ENCODE assay signal across 22 cellular contexts in genomic region chr3:156407617-156408225, GRCh38.
DNase-seq lines count a peak whose midpoint lies in the region; ATAC-seq, FAIRE-seq and TF ChIP-seq lines count a peak whose summit lies in the region.
"Had no signal": no experiment of that assay in that cellular context is flagged by ENCODE, and none has a peak within 500 bp of the region (broad histone marks: within the 10 kb centered on the region; RNA-seq: fewer than 3 reads in every experiment).

No MANE protein-coding gene starts in this region.

- no peaks in the 10 kb centered on the region for H3F3A ChIP-seq in neural cell (ENCODE audit: insufficient read depth, low read length, poor library complexity, severe bottlenecking)

- in situ Hi-C loops in K562 (cut with MboI) = no loop called here
- in situ Hi-C loops in mammary epithelial cell (cut with MboI; ENCODE audit: low sequenced_read_pairs in 2 of 2) = no loop called here

- H3K9me2 ChIP-seq in neural cell (ENCODE audit: insufficient read depth, low read length) = no peaks in the 10 kb centered on the region

- POLR2A ChIA-PET in K562 (lab: Yijun Ruan, JAX) = interaction anchor here (1.7 kb wide), 1 partner anchor 9 kb away, joined by 6 read pairs; no protein-coding TSS in a partner anchor

- H4K20me1 ChIP-seq in K562 (replicated peaks; ENCODE audit: control insufficient read depth, insufficient read depth, low read length) (no peaks in the 10 kb centered on the region), neural cell (ENCODE audit: insufficient read depth) (no peaks in the 10 kb centered on the region), mammary epithelial cell (ENCODE audit: insufficient read depth, low read length) (no peaks in the 10 kb centered on the region)
- H4K20me1 ChIP-seq: BLaER1 had no signal

- FAIRE-seq in K562 (lab: Jason Lieb, UNC) = no peak
- FAIRE-seq: A204.1, G401.6, GM12892, H1 had no signal

- H3K4me1 ChIP-seq in K562 (replicated peaks in 1 of 2; ENCODE audit: control insufficient read depth in 2 of 2, insufficient read depth in 2 of 2, low read length in 2 of 2) (no peaks in the 10 kb centered on the region), mammary epithelial cell (ENCODE audit: insufficient read depth, low read length) (no peaks in the 10 kb centered on the region), right atrium auricular region (no peaks in the 10 kb centered on the region), heart right ventricle (peaks cover 0 to 4% (median 0%) of the 10 kb centered on the region in 9 donors)
- H3K4me1 ChIP-seq: BLaER1, Caco-2 had no signal

- CTCF ChIA-PET in K562 (lab: Yijun Ruan, JAX; ENCODE audit: low intra/inter-chr PET ratio) = no interaction called here
- CTCF ChIA-PET in mammary epithelial cell (lab: Charles Lee; ENCODE audit: low non-redundant PET) = no interaction called here

- H3K79me2 ChIP-seq in K562 (ENCODE audit: control insufficient read depth, insufficient read depth, low read length) (no peaks in the 10 kb centered on the region), neural cell (replicated peaks; ENCODE audit: insufficient read depth, low read length) (no peaks in the 10 kb centered on the region), mammary epithelial cell (ENCODE audit: insufficient read depth, low read length) (no peaks in the 10 kb centered on the region)

- ATAC-seq in K562 (no peak), heart right ventricle (no peak)
- ATAC-seq: CD8-positive, alpha-beta T cell had no signal

- H3K9me3 ChIP-seq in K562 (replicated peaks; ENCODE audit: control insufficient read depth, insufficient read depth, low read depth, low read length) = no peaks in the 10 kb centered on the region
- H3K9me3 ChIP-seq in neural cell (ENCODE audit: low read length) = no peaks in the 10 kb centered on the region
- H3K9me3 ChIP-seq in mammary epithelial cell (replicated peaks; ENCODE audit: insufficient read depth, low read length) = no peaks in the 10 kb centered on the region
- no peaks in the 10 kb centered on the region for H3K9me3 ChIP-seq in right atrium auricular region
- no peaks in the 10 kb centered on the region for H3K9me3 ChIP-seq in heart right ventricle
- H3K9me3 ChIP-seq: BLaER1, Caco-2 had no signal

- no peak overlapping the region for H3K9ac ChIP-seq in K562 (ENCODE audit: insufficient read depth in 1 of 2, low read depth in 2 of 2, low read length in 2 of 2)
- no peak overlapping the region for H3K9ac ChIP-seq in neural cell (ENCODE audit: low read length)
- H3K9ac ChIP-seq in mammary epithelial cell (ENCODE audit: insufficient read depth, low read length) = no peak overlapping the region
- H3K9ac ChIP-seq: BLaER1, GM23248 had no signal

- H2AFZ ChIP-seq in K562 (ENCODE audit: low read depth, low read length) = no peak overlapping the region
- H2AFZ ChIP-seq in neural cell (ENCODE audit: low read depth, low read length) = no peak overlapping the region
- H2AFZ ChIP-seq in mammary epithelial cell (ENCODE audit: low read depth, low read length) = no peak overlapping the region
- H2AFZ ChIP-seq: GM23248 had no signal

- DNase-seq in SK-N-DZ (ENCODE audit: low spot score) (peak; percentile 38), K562 (ENCODE audit: extremely low read depth in 1 of 4, low spot score in 3 of 4) (no peak), head of caudate nucleus (peak; percentile 45 to 95 (median 79)), mammary epithelial cell (no peak), right atrium auricular region (ENCODE audit: low spot score) (no peak), SIG-M5 treated with dmso at 0.1 percent for 504 hours (lab: John Stamatoyannopoulos, UW; ENCODE audit: unreplicated experiment) (no peak), heart right ventricle (no peak)
- DNase-seq: Caco-2; CD4-positive, CD25-positive, alpha-beta regulatory T cell; CD8-positive, alpha-beta T cell; DMS153; DND-41; GM23248; H7; HCEC 1CT had no signal

- no peak for TF ChIP-seq RAD21 in K562 (CRISPR knock-in tag; conservative IDR thresholded peaks at IDR 0.05 in 1 of 2, IDR thresholded peaks at IDR 0.05 in 1 of 2)
- TF ChIP-seq RAD21 in neural cell (conservative IDR thresholded peaks at IDR 0.05) = no peak

- BruUV-seq in K562 (replicated peaks; lab: Mats Ljungman, UMichigan) (no TSS peak), mammary epithelial cell (replicated peaks; lab: Mats Ljungman, UMichigan) (no TSS peak)

- H3K27ac ChIP-seq in K562 (ENCODE audit: extremely low read depth, low read depth, low read length) (no peak overlapping the region), neural cell (ENCODE audit: low read length) (peak overlapping the region; percentile 28), mammary epithelial cell (ENCODE audit: insufficient read depth, low read depth, low read length) (no peak overlapping the region), right atrium auricular region (no peak overlapping the region), heart right ventricle (no peak overlapping the region)
- H3K27ac ChIP-seq: BLaER1, C4-2B, GM23248 had no signal

- peaks cover 4% of the 10 kb centered on the region in 2 experiments for H3K27me3 ChIP-seq in K562 (ENCODE audit: control insufficient read depth in 2 of 2, insufficient read depth in 2 of 2, low read length in 2 of 2)
- H3K27me3 ChIP-seq in neural cell (ENCODE audit: insufficient read depth, low read depth, low read length) = no peaks in the 10 kb centered on the region
- H3K27me3 ChIP-seq in mammary epithelial cell (ENCODE audit: insufficient read depth, low read length) = no peaks in the 10 kb centered on the region
- no peaks in the 10 kb centered on the region for H3K27me3 ChIP-seq in right atrium auricular region
- no peaks in the 10 kb centered on the region for H3K27me3 ChIP-seq in heart right ventricle
- H3K27me3 ChIP-seq: BLaER1 had no signal

- H3K36me3 ChIP-seq in K562 (ENCODE audit: control insufficient read depth, insufficient read depth, low read length) (no peaks in the 10 kb centered on the region), neural cell (ENCODE audit: insufficient read depth, low read length) (no peaks in the 10 kb centered on the region), mammary epithelial cell (ENCODE audit: insufficient read depth, low read length) (no peaks in the 10 kb centered on the region), right atrium auricular region (no peaks in the 10 kb centered on the region), heart right ventricle (no peaks in the 10 kb centered on the region)
- H3K36me3 ChIP-seq: BLaER1 had no signal

- TF ChIP-seq CTCF in K562 (IDR thresholded peaks at IDR 0.05 in 2 of 3, conservative IDR thresholded peaks at IDR 0.05 in 1 of 3; ENCODE audit: insufficient read depth in 2 of 3, low read depth in 1 of 3, low read length in 3 of 3) (no peak), neural cell (IDR thresholded peaks at IDR 0.05; ENCODE audit: poor library complexity, severe bottlenecking) (no peak), mammary epithelial cell (conservative IDR thresholded peaks at IDR 0.05 in 1 of 2, IDR thresholded peaks at IDR 0.05 in 1 of 2; ENCODE audit: extremely low read depth in 1 of 2, insufficient read depth in 1 of 2, low read depth in 1 of 2, low read length in 2 of 2) (no peak), right atrium auricular region (IDR thresholded peaks at IDR 0.05) (no peak), heart right ventricle (IDR thresholded peaks at IDR 0.05) (no peak)

- H3K9me1 ChIP-seq in K562 (ENCODE audit: control insufficient read depth, insufficient read depth, low read length) = no peaks in the 10 kb centered on the region

- H3K4me2 ChIP-seq in K562 (ENCODE audit: insufficient read depth, low read length) (no peak overlapping the region), neural cell (ENCODE audit: low read length) (no peak overlapping the region), mammary epithelial cell (ENCODE audit: insufficient read depth, low read depth, low read length) (no peak overlapping the region)
- H3K4me2 ChIP-seq: BLaER1 had no signal

- H3K4me3 ChIP-seq in K562 = no peak overlapping the region
- H3K4me3 ChIP-seq in neural cell (ENCODE audit: low read length) = peak overlapping the region; percentile 3
- no peak overlapping the region for H3K4me3 ChIP-seq in mammary epithelial cell (replicated peaks in 1 of 3; ENCODE audit: insufficient read depth in 1 of 3, low read depth in 2 of 3, low read length in 3 of 3)
- no peak overlapping the region for H3K4me3 ChIP-seq in right atrium auricular region
- no peak overlapping the region for H3K4me3 ChIP-seq in heart right ventricle
- H3K4me3 ChIP-seq: BLaER1, GM23248 had no signal

- intact Hi-C loops in K562 (cut with micrococcal nuclease) = no loop called here
- intact Hi-C loops in head of caudate nucleus (cut with DNase I) = no loop called here
- intact Hi-C loops in mammary epithelial cell (cut with micrococcal nuclease) = no loop called here
- intact Hi-C loops in heart right ventricle (cut with DNase I) = no loop called here

- TF ChIP-seq EP300 in K562 (IDR thresholded peaks at IDR 0.05; ENCODE audit: low read length) (no peak), neural cell (conservative IDR thresholded peaks at IDR 0.05; ENCODE audit: poor library complexity, severe bottlenecking) (no peak)

- dilution Hi-C loops in mammary epithelial cell (cut with HindIII; ENCODE audit: low sequenced_read_pairs) = no loop called here

- WGBS in K562 (ENCODE audit: insufficient coverage, low coverage, missing lambda C conversion rate) = 0% methylated on average over 10 of the region's 11 CpGs
- 82% methylated on average over 3 of the region's 11 CpGs for WGBS in mammary epithelial cell (ENCODE audit: low coverage, missing lambda C conversion rate)
- 85 to 88% methylated on average over 11 of the region's 11 CpGs for WGBS in heart right ventricle, 2 donors

- no peak for TF ChIP-seq POLR2A in K562 (conservative IDR thresholded peaks at IDR 0.05)

TF ChIP-seq in K562, 482 proteins besides CTCF, POLR2A, EP300 and RAD21 (continues in another document):
- TF ChIP-seq GTF2A2 (tag; IDR thresholded peaks at IDR 0.05) (no peak), SMARCE1 (IDR thresholded peaks at IDR 0.05) (no peak)

TF ChIP-seq in neural cell, 6 proteins besides CTCF, POLR2A, EP300 and RAD21 (continues in another document):
- TF ChIP-seq EZH2 (IDR thresholded peaks at IDR 0.05; ENCODE audit: borderline replicate concordance, insufficient read depth, low read length, poor library complexity, severe bottlenecking) (no peak), POLR2AphosphoS5 (IDR thresholded peaks at IDR 0.05) (no peak), SMC3 (conservative IDR thresholded peaks at IDR 0.05; ENCODE audit: poor library complexity) (no peak), TAF1 (IDR thresholded peaks at IDR 0.05; ENCODE audit: low read depth) (no peak)

Comparison
In these comparisons a context has a peak if more than half of its experiments do, and no peak if none do; other contexts are left out.
1. DNase-seq: peak in SK-N-DZ (single experiment) and head of caudate nucleus (42 of 42); none in K562 (0 of 4), mammary epithelial cell (single experiment), right atrium auricular region (single experiment), SIG-M5 treated with dmso at 0.1 percent for 504 hours (single experiment) and heart right ventricle (0 of 2).